Comparison of ENCODE assay signal across 8 cellular contexts in genomic region chr14:100246809-100247428, GRCh38. TPM values are rescaled to one million over a fixed set of nuclear protein-coding genes. Genes with fewer than 3 reads are reported as not detected.
DNase-seq lines count a peak whose midpoint lies in the region; ATAC-seq, FAIRE-seq and TF ChIP-seq lines count a peak whose summit lies in the region.

No MANE protein-coding gene starts in this region.

- no peaks in the 10 kb centered on the region for H3K27me3 ChIP-seq in GM06990 (replicated peaks; ENCODE audit: control insufficient read depth, insufficient read depth, low read length)

- WGBS in A549 (ENCODE audit: missing lambda C conversion rate) = 29% methylated on average over 3 of the region's 3 CpGs

- peaks cover 46% of the 10 kb centered on the region for H3K4me1 ChIP-seq in A549

- POLR2A ChIA-PET in A549 (lab: Yijun Ruan, JAX) = interaction anchor here (1.2 kb wide), 1 partner anchor 9 kb away, joined by 4 read pairs; no protein-coding TSS in a partner anchor

- TF ChIP-seq CTCF in A549 (IDR thresholded peaks at IDR 0.05) (peak; percentile 69), GM06990 (IDR thresholded peaks at IDR 0.05; ENCODE audit: insufficient read depth, low read length, poor library complexity, severe bottlenecking) (peak; percentile 57), WI38 (IDR thresholded peaks at IDR 0.05; ENCODE audit: low read depth, low read length) (peak; percentile 43; the same call in 1 of the 2 replicates)

- H3K4me3 ChIP-seq in A549 = no peak overlapping the region
- no peak overlapping the region for H3K4me3 ChIP-seq in GM06990 (replicated peaks; ENCODE audit: low read depth, low read length)
- no peak overlapping the region for H3K4me3 ChIP-seq in WI38 (ENCODE audit: low read depth, low read length)

- H3K4me2 ChIP-seq in A549 = peak overlapping the region; percentile 67

- no peak for TF ChIP-seq EP300 in A549 (IDR thresholded peaks at IDR 0.05)

- peak; percentile 33 to 41; a peak in 3 of 5 replicates for TF ChIP-seq RAD21 in A549 (conservative IDR thresholded peaks at IDR 0.05 in 1 of 2, IDR thresholded peaks at IDR 0.05 in 1 of 2)

- DNase-seq in A549 (ENCODE audit: low read depth in 1 of 2, low spot score in 1 of 2) (peak; percentile 73 to 82), GM06990 (ENCODE audit: extremely low read depth, insufficient read length) (no peak), NCI-H2107 treated with DMSO at 0.1 percent for 48 hours (lab: John Stamatoyannopoulos, UW; ENCODE audit: unreplicated experiment) (peak; percentile 89), Right ventricle myocardium superior (no peak), retina (peak; percentile 54), NK-92 (lab: John Stamatoyannopoulos, UW; ENCODE audit: unreplicated experiment) (no peak)

- peaks cover 3% of the 10 kb centered on the region for H3K36me3 ChIP-seq in GM06990 (ENCODE audit: control insufficient read depth, insufficient read depth, low read length)

- ATAC-seq in A549 = peak; percentile 93 to 96
- ATAC-seq in Right ventricle myocardium superior (ENCODE audit: poor library complexity) = peak; percentile 66
- no peak for ATAC-seq in HG02623 (IDR thresholded peaks at IDR 0.05; ENCODE audit: unreplicated experiment)

- H3K27ac ChIP-seq in A549 = no peak overlapping the region

- no peaks in the 10 kb centered on the region for H3K9me3 ChIP-seq in A549

- no peak for TF ChIP-seq POLR2A in A549 (IDR thresholded peaks at IDR 0.05; ENCODE audit: low read length)

- intact Hi-C loops in Right ventricle myocardium superior (cut with DNase I) = no loop called here

- FAIRE-seq in A549 (lab: Jason Lieb, UNC) = no peak

- CTCF ChIA-PET in A549 (lab: Yijun Ruan, JAX) = interaction anchor here (0.6 to 3.6 kb wide), 25 partner anchors 8 to 264 kb away, joined by 3 to 21 read pairs (median 4); no protein-coding TSS in a partner anchor

TF ChIP-seq in A549, 52 proteins besides CTCF, POLR2A, EP300 and RAD21:
- TF ChIP-seq HOXB13 (CRISPR knock-in tag; IDR thresholded peaks at IDR 0.05; ENCODE audit: low read depth) (no peak), ZNF302 (CRISPR knock-in tag; IDR thresholded peaks at IDR 0.05) (no peak), RCOR1 (IDR thresholded peaks at IDR 0.05; ENCODE audit: low read depth, low read length) (no peak), SMC3 (IDR thresholded peaks at IDR 0.05) (peak; percentile 33; the same call in 1 of the 3 replicates)

RNA-seq across cellular contexts. Expression of gene YY1, which starts 8.0 kb away (rescaled TPM):
- polyA plus RNA-seq in A549 (2011; rRNA removed) (61.6 and 65.8 TPM in 2 replicates), A549 (2017; fragmentation: RNase III; extraction: RNeasy Plus Mini Kit Qiagen cat#74134 plus additional on column Dnase treatment) (58.1 to 59.6 TPM (median 58.4 TPM) in 3 replicates)
- polyA plus RNA-seq in A549 (2012; cell fraction: cytosol; rRNA removed) = 23.0 and 24.3 TPM in 2 replicates
- 22.9 and 23.5 TPM in 2 replicates for polyA plus RNA-seq in A549 (2012; cell fraction: nucleus; rRNA removed)
- polyA minus RNA-seq in A549 (2011; rRNA and poly(A)+ RNA removed) = 27.6 and 36.8 TPM in 2 replicates
- 48.1 TPM for total RNA-seq in Right ventricle myocardium superior

RNA-seq across cellular contexts. Expression of gene SLC25A29, which starts 59.3 kb away (rescaled TPM):
- polyA plus RNA-seq in A549 (2011; rRNA removed) = 6.3 and 6.6 TPM in 2 replicates
- 10.4 and 15.5 TPM in 2 replicates for polyA plus RNA-seq in A549 (2012; cell fraction: cytosol; rRNA removed)
- 47.7 and 76.9 TPM in 2 replicates for polyA plus RNA-seq in A549 (2012; cell fraction: nucleus; rRNA removed)
- 11.2 to 15.4 TPM (median 15.1 TPM) in 3 replicates for polyA plus RNA-seq in A549 (2017; fragmentation: RNase III; extraction: RNeasy Plus Mini Kit Qiagen cat#74134 plus additional on column Dnase treatment)
- 6.0 and 6.2 TPM in 2 replicates for polyA minus RNA-seq in A549 (2011; rRNA and poly(A)+ RNA removed)
- total RNA-seq in Right ventricle myocardium superior = 17.6 TPM

Comparison
In these comparisons a context has a peak if more than half of its experiments do, and no peak if none do; other contexts are left out.
1. DNase-seq: peak in A549 (2 of 2), NCI-H2107 treated with DMSO at 0.1 percent for 48 hours (single experiment) and retina (single experiment); none in GM06990 (single experiment), Right ventricle myocardium superior (single experiment) and NK-92 (single experiment).
2. Peak in every context shown above with its lines, with median percentiles within 50 percentile points of each other: CTCF ChIP-seq.